ENCODE assay signal across 30 cellular contexts in genomic region chr6:164838068-164838615, GRCh38.
"Had no signal": no experiment of that assay in that cellular context is flagged by ENCODE, and none has a peak within 500 bp of the region (broad histone marks: within the 10 kb centered on the region; RNA-seq: fewer than 3 reads in every experiment).

No MANE protein-coding gene starts in this region.

- ATAC-seq: left cardiac atrium; left lung; lower lobe of right lung; natural killer cell; right cardiac atrium; stimulated activated naive B cell treated with anti-CD40 and anti-IgM and Interleukin-4, amounts not matched to agents 10 μg/mL and 1 μg/mL and 100 μg/mL, for 72 hours; stimulated activated naive CD8-positive, alpha-beta T cell treated with anti-CD3 and anti-CD28 coated beads, Interleukin-15, Interleukin-2, amounts not matched to agents 100 U/mL and 50 U/mL, for 24 hours; upper lobe of right lung had no signal

- H3K9ac ChIP-seq: neural progenitor cell had no signal

- H3K4me3 ChIP-seq: left lung, lower lobe of right lung, neural progenitor cell, ovary, prostate gland, sigmoid colon, smooth muscle cell, stomach, suprapubic skin, thoracic aorta, tibial artery, upper lobe of right lung had no signal

- H3K4me1 Mint-ChIP-seq: naive B cell; natural killer cell; nephron progenitor cell; neural progenitor cell; stimulated activated naive B cell treated with anti-CD40 and anti-IgM and Interleukin-4, amounts not matched to agents 10 μg/mL and 1 μg/mL and 100 μg/mL, for 72 hours had no signal

- H3K4me2 ChIP-seq: neural progenitor cell, smooth muscle cell had no signal

- H3K27me3 ChIP-seq: left lung, neural progenitor cell, sigmoid colon, stomach, suprapubic skin, tibial artery, upper lobe of right lung had no signal

- H3K36me3 ChIP-seq: left lung, lower lobe of right lung, neural progenitor cell, ovary, prostate gland, sigmoid colon, stomach, suprapubic skin, thoracic aorta, tibial artery, upper lobe of right lung had no signal

- H3K4me3 Mint-ChIP-seq: naive B cell; natural killer cell; nephron progenitor cell; neural progenitor cell; stimulated activated naive B cell treated with anti-CD40 and anti-IgM and Interleukin-4, amounts not matched to agents 10 μg/mL and 1 μg/mL and 100 μg/mL, for 72 hours had no signal

- H3K36me3 Mint-ChIP-seq: naive B cell; natural killer cell; neural progenitor cell; stimulated activated naive B cell treated with anti-CD40 and anti-IgM and Interleukin-4, amounts not matched to agents 10 μg/mL and 1 μg/mL and 100 μg/mL, for 72 hours had no signal

- H3K27me3 Mint-ChIP-seq: naive B cell; stimulated activated naive B cell treated with anti-CD40 and anti-IgM and Interleukin-4, amounts not matched to agents 10 μg/mL and 1 μg/mL and 100 μg/mL, for 72 hours had no signal

- H3K27ac Mint-ChIP-seq: naive B cell; natural killer cell; nephron progenitor cell; neural progenitor cell; stimulated activated naive B cell treated with anti-CD40 and anti-IgM and Interleukin-4, amounts not matched to agents 10 μg/mL and 1 μg/mL and 100 μg/mL, for 72 hours had no signal

- H3K9me3 ChIP-seq: lower lobe of right lung, ovary, prostate gland, sigmoid colon, suprapubic skin, thoracic aorta, tibial artery, upper lobe of right lung had no signal

- H3K27ac ChIP-seq: left lung, lower lobe of right lung, neural progenitor cell, ovary, prostate gland, sigmoid colon, stomach, suprapubic skin, thoracic aorta, tibial artery, upper lobe of right lung had no signal

- H2AFZ ChIP-seq: neural progenitor cell had no signal

- DNase-seq: head of caudate nucleus; hippocampal formation; kidney glomerular epithelial cell; left cardiac atrium; left lung; lower lobe of right lung; mammary epithelial cell; mesenchymal stem cell; naive B cell; natural killer cell; nephron progenitor cell; ovary; retina; right cardiac atrium; sigmoid colon; stimulated activated CD4-positive, alpha-beta T cell treated with anti-CD3 and anti-CD28 coated beads, Interleukin-1b, Interleukin-23, amount 100 ng/mL, for 48 hours; stimulated activated CD4-positive, alpha-beta T cell treated with anti-CD3 and anti-CD28 coated beads, Interleukin-2, amount 100 ng/mL, for 48 hours; stimulated activated CD4-positive, alpha-beta T cell treated with anti-CD3 and anti-CD28 coated beads, Interleukin-4, amount 100 ng/mL, for 4 hours; stimulated activated CD8-positive, alpha-beta memory T cell treated with anti-CD3 and anti-CD28 coated beads, Interleukin-4, amount 100 ng/mL, for 48 hours; stimulated activated naive B cell treated with anti-CD40 and anti-IgM and Interleukin-4, amounts not matched to agents 10 μg/mL and 1 μg/mL and 100 μg/mL, for 72 hours; stimulated activated naive CD8-positive, alpha-beta T cell treated with anti-CD3 and anti-CD28 coated beads, Interleukin-15, Interleukin-2, amounts not matched to agents 100 U/mL and 50 U/mL, for 24 hours; stomach; tibial artery; trophoblast cell; upper lobe of right lung had no signal

- H3K4me1 ChIP-seq: left lung, lower lobe of right lung, neural progenitor cell, prostate gland, sigmoid colon, stomach, suprapubic skin, tibial artery, upper lobe of right lung had no signal
